In genomic region chr3:49799761-49800160, GRCh38 we compare ENCODE assay signal across 10 cellular contexts.
DNase-seq lines count a peak whose midpoint lies in the region.
"Had no signal": no experiment of that assay in that cellular context is flagged by ENCODE, and none has a peak within 500 bp of the region (broad histone marks: within the 10 kb centered on the region; RNA-seq: fewer than 3 reads in every experiment).

A gene with protein sequence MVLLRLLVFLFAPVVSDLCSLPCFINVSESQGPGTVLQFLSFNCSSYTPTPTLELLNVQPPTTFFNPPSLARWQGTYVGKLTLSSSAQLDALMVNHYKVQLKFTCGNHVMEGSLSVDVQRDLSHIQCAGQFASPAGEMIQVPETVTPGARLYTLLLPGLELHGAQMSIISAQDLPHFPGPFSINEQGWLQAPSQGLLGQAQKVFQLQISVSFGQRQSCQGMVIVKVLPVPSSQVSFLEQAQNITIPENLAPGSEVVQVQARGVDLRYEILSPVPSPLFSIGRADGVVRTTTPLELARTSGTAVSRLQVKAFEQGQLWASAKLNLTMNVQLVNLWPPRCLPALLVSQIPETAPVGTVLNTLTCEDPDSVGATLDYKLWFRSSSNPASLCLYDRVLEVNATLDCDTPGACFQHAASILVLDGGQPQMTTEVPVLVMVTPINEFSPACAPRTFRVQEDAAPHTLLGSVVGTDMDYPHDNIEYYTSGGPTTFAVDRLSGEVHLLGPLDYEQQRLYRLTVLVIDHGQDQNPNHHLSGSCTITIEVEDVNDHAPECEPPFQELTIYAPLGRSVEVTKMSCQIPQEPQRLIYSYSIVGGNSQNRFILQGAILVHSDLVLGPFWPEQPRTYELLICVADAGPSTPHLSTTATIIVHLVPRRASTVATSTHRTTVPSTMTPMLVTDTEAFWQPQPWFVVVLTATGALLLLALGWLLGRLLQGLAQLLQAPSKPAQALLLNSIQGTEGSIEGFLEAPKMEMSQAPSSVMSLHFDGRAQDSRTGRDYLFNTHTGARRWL (minus strand): TSS chr3:49799873. CDS start chr3:49799812, 61 bp downstream.

- peak; percentile 96 for DNase-seq in AG08395 (ENCODE audit: low spot score)
- DNase-seq in HS-5 (ENCODE audit: low read depth), result peak; percentile 43
- DNase-seq in amniotic stem cell (lab: John Stamatoyannopoulos, UW), result peak; percentile 41
- peak; percentile 82 for DNase-seq in iris pigment epithelial cell (ENCODE audit: low read depth)
- DNase-seq in stimulated activated naive CD4-positive, alpha-beta T cell treated with Interleukin-2 at 50 U/mL for 16 hours (lab: John Stamatoyannopoulos, UW), result no peak
- no peak for DNase-seq in activated effector memory CD4-positive, alpha-beta T cell treated with anti-CD3 and anti-CD28 coated beads, Interleukin-2, amount 50 U/mL, for 16 hours
- no peak for DNase-seq in NCI-H510A (lab: John Stamatoyannopoulos, UW)
- no peak for DNase-seq in Ammon's horn (ENCODE audit: low spot score)
- DNase-seq: CD8-positive, alpha-beta memory T cell; NCI-H510A treated with DMSO at 0.1 percent for 48 hours had no signal

Comparison
In these comparisons a context has a peak if more than half of its experiments do, and no peak if none do; other contexts are left out.
1. DNase-seq: peak in AG08395 (single experiment), HS-5 (single experiment), amniotic stem cell (single experiment) and iris pigment epithelial cell (single experiment); none in stimulated activated naive CD4-positive, alpha-beta T cell treated with Interleukin-2 at 50 U/mL for 16 hours (single experiment), activated effector memory CD4-positive, alpha-beta T cell treated with anti-CD3 and anti-CD28 coated beads, Interleukin-2, amount 50 U/mL, for 16 hours (single experiment), NCI-H510A (single experiment) and Ammon's horn (single experiment).